8 cellular contexts compared by ENCODE assay signal in the genomic region with DNA sequence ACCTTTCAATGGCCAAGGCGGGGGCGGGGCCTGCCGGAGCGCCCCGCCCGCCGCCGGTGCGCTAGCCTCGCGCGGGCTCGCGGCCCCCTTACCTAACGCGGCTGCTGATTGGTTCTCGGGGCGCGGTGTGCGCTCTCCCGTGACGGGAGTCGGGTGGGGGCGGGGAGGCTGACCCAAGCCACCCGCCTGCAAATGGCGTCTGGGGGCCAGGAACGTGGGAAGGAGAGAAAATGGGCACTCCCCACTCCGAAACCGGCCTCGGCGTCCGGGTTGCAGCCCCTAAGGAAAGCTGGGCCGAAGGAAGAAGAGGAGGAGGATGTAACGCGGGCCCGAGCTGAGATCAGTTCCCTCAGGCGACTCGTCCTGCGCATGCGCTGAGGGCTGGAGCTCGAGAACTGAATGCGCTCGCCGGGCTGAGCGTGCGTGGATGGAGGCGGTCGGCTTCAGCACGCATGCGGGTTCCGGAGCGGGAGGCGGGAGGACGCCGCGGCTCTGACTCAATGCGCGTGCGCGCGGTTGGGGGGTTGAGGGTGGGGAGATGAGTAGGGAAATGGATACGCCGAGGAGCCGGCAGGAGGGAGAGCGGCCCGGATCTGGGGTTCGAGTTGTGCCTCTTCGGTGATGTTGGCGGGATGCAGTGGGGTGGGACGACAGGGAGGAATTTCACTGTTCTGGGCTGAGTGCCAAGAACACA. TPM values are rescaled to one million over a fixed set of nuclear protein-coding genes. Genes with fewer than 3 reads are reported as not detected.
DNase-seq lines count a peak whose midpoint lies in the region; ATAC-seq and TF ChIP-seq lines count a peak whose summit lies in the region.

A gene with protein sequence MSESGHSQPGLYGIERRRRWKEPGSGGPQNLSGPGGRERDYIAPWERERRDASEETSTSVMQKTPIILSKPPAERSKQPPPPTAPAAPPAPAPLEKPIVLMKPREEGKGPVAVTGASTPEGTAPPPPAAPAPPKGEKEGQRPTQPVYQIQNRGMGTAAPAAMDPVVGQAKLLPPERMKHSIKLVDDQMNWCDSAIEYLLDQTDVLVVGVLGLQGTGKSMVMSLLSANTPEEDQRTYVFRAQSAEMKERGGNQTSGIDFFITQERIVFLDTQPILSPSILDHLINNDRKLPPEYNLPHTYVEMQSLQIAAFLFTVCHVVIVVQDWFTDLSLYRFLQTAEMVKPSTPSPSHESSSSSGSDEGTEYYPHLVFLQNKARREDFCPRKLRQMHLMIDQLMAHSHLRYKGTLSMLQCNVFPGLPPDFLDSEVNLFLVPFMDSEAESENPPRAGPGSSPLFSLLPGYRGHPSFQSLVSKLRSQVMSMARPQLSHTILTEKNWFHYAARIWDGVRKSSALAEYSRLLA (minus strand): TSS at position 401 of the 694 bp plus-strand sequence. CDS start 4,221 bp downstream, outside the sequence.

- no peaks in the 10 kb centered on the region for H3K9me3 ChIP-seq in WERI-Rb-1 (ENCODE audit: severe bottlenecking)
- no peaks in the 10 kb centered on the region for H3K9me3 ChIP-seq in breast epithelium
- no peaks in the 10 kb centered on the region for H3K9me3 ChIP-seq in iPS-20b (ENCODE audit: insufficient read depth, low read depth, low read length)

- no peaks in the 10 kb centered on the region for H3K4me1 ChIP-seq in breast epithelium
- H3K4me1 ChIP-seq in iPS-20b (ENCODE audit: insufficient read depth, low read length): peaks cover 12% of the 10 kb centered on the region; the same call in 1 of the 2 replicates

- H3K4me3 ChIP-seq in AG04449 (ENCODE audit: low read depth, low read length) (peak within 1 kb of the TSS; percentile 90), WERI-Rb-1 (ENCODE audit: low read depth, low read length) (peak within 1 kb of the TSS; percentile 95), breast epithelium (peak within 1 kb of the TSS; percentile 62 to 76 (median 75)), iPS-20b (ENCODE audit: low read length) (peak within 1 kb of the TSS; percentile 89), skin epidermis (peak within 1 kb of the TSS; percentile 47 to 72 (median 63))

- peak; percentile 66 for TF ChIP-seq POLR2A in breast epithelium (IDR thresholded peaks at IDR 0.05)

- CTCF ChIA-PET in AG04449 (lab: Yijun Ruan, JAX): interaction anchor here (1.1 to 16.5 kb wide), 5 partner anchors 9 to 55 kb away, joined by 3 to 203 read pairs (median 6); no protein-coding TSS in a partner anchor

- POLR2A ChIA-PET in AG04449 (lab: Yijun Ruan, JAX): interaction anchor here (0.6 to 1.9 kb wide), 11 partner anchors 9 to 221 kb away, joined by 3 to 9 read pairs (median 4); a partner anchor contains a TSS

- TF ChIP-seq CTCF in AG04449 (IDR thresholded peaks at IDR 0.05; ENCODE audit: insufficient read depth, low read length, missing control alignments) (no peak), WERI-Rb-1 (IDR thresholded peaks at IDR 0.05; ENCODE audit: low read depth, low read length) (no peak), breast epithelium (IDR thresholded peaks at IDR 0.05) (peak in 1 of 3 donors; percentile 20)

- intact Hi-C loops in breast epithelium (cut with DNase I; ENCODE audit: low total_unique reads): no loop called here

- ATAC-seq in GM18873 (IDR thresholded peaks at IDR 0.05; ENCODE audit: low FRiP score, unreplicated experiment): peak; percentile 44
- peak; percentile 49 for ATAC-seq in HG03139 (IDR thresholded peaks at IDR 0.05; ENCODE audit: unreplicated experiment)

- no peak for DNase-seq in AG04449 (ENCODE audit: low read depth, low spot score)
- peak; percentile 97 for DNase-seq in NCI-H2227 (lab: John Stamatoyannopoulos, UW; ENCODE audit: unreplicated experiment)
- DNase-seq in WERI-Rb-1: peak; percentile 98
- DNase-seq in breast epithelium (ENCODE audit: low spot score in 2 of 2): peak; percentile 96 to 97

- H3K36me3 ChIP-seq in WERI-Rb-1: peaks cover 31% of the 10 kb centered on the region
- H3K36me3 ChIP-seq in breast epithelium: no peaks in the 10 kb centered on the region
- H3K36me3 ChIP-seq in iPS-20b (ENCODE audit: insufficient read depth, low read depth, low read length): peaks cover 20% of the 10 kb centered on the region

- H3K27ac ChIP-seq in WERI-Rb-1 (peak within 1 kb of the TSS; percentile 99), breast epithelium (peak within 1 kb of the TSS; percentile 98), iPS-20b (ENCODE audit: low read length) (peak within 1 kb of the TSS; percentile 75), skin epidermis (peak within 1 kb of the TSS; percentile 44 to 99 (median 94))

- H3K27me3 ChIP-seq in WERI-Rb-1 (ENCODE audit: insufficient read depth, low read depth, severe bottlenecking) (no peaks in the 10 kb centered on the region), breast epithelium (no peaks in the 10 kb centered on the region), iPS-20b (ENCODE audit: insufficient read depth, low read length) (no peaks in the 10 kb centered on the region)

- H3K9ac ChIP-seq in iPS-20b (ENCODE audit: low read depth, low read length): peak within 1 kb of the TSS; percentile 96

RNA-seq across cellular contexts. Expression of the gene that starts here (rescaled TPM):
- 10 to 100 TPM; 10.6 to 29.9 (median 20.6) TPM for total RNA-seq in breast epithelium
